1 cellular context compared by ENCODE assay signal in the genomic region with DNA sequence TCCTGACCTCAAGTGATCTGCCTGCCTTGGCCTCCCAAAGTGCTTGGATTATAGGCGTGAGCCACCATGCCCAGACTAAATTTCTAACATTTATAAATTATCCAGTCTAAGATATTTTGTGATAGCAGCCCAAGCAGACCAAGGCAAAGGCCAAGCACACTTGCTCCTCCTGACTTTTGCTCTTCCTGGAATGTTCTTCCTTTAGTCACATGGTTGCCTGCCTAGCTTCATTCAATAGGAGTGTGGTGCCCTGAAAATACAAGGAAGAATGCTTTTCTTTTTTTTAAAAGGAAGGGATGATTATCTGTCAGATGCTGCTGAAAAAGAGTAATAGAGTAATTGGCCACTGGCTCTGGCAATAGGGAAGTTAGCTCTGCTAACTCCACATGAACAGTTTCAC.
TF ChIP-seq lines count a peak whose summit lies in the region.

No MANE protein-coding gene starts in this region.

TF ChIP-seq in K562, 482 proteins besides CTCF, POLR2A, EP300 and RAD21:
- TF ChIP-seq BCOR (IDR thresholded peaks at IDR 0.05): no peak
- no peak for TF ChIP-seq GABPA (tag; conservative IDR thresholded peaks at IDR 0.05; ENCODE audit: low read depth)
